In the genomic region with DNA sequence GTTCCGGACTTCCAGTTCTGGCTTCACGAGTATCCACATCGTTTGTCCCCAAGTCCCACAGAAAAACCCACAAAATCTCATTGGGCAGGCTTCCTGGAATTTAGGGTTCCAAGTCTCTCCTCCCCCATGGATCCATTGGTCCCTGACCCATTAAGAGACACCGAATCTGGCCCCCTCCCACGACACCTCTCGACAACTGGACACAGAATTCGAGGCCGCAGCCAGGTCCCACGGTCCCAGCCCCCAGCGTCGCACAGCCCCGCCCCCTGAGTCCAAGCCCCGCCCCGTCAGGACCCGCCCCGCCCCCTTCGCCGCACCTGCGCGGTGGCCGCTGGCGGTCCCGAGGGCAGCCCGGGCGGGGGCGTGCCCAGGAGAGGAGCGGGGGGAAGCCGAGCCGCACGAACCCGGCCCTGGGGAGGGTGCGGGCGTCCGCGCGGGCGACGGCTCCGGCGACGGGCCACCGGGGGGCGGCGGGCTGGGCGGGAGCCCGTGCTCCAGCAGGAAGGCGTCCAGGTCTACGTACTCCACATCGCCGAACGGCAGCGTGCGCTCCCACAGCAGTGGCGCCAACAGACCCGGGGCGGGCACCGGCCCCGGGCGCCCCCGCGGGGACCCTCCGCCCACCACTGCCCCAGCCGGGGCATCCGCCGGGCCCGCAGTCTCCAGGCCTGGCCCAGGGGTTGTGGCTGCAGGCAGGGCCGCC, we compare ENCODE assay signal across 8 cellular contexts. TPM values are rescaled to one million over a fixed set of nuclear protein-coding genes. Genes with fewer than 3 reads are reported as not detected.
A peak's percentile ranks its signal among the peaks of the same experiment; 100 is the strongest.
DNase-seq lines count a peak whose midpoint lies in the region; ATAC-seq and TF ChIP-seq lines count a peak whose summit lies in the region.

No MANE protein-coding gene starts in this region.

- RAD21 ChIA-PET in HCT116 (lab: Charles Lee; ENCODE audit: low non-redundant PET in 1 of 2, low total read pairs in 2 of 2, uncharacterized antibody in 2 of 2, unreplicated experiment in 2 of 2): no interaction called here

- POLR2A ChIA-PET in HCT116 (lab: Charles Lee): interaction anchor here (1.1 kb wide), 1 partner anchor 237 kb away, joined by 5 read pairs; a partner anchor contains a TSS

- H2AFZ ChIP-seq in HCT116 (ENCODE audit: low read depth, low read length, poor library complexity, severe bottlenecking): no peak overlapping the region

- H3K36me3 ChIP-seq in HCT116 (ENCODE audit: control insufficient read depth in 1 of 2, insufficient read depth in 2 of 2, low read length in 2 of 2) (peaks cover 2 to 13% of the 10 kb centered on the region in 2 experiments; a peak in 1 of 4 replicates), ovary (no peaks in the 10 kb centered on the region), upper lobe of right lung (peaks cover 18% of the 10 kb centered on the region)

- no peak overlapping the region for H3K27ac Mint-ChIP-seq in glutamatergic neuron (ENCODE audit: unreplicated experiment)

- peaks cover 15% of the 10 kb centered on the region for H3K4me1 Mint-ChIP-seq in glutamatergic neuron (ENCODE audit: low read depth, unreplicated experiment)

- no peak for TF ChIP-seq RAD21 in HCT116 (IDR thresholded peaks at IDR 0.05; ENCODE audit: low read depth)

- no TSS peak for BruUV-seq in HCT116 (replicated peaks; lab: Mats Ljungman, UMichigan)

- H3K27me3 ChIP-seq in HCT116 (ENCODE audit: insufficient read depth, low read length) (no peaks in the 10 kb centered on the region), ovary (no peaks in the 10 kb centered on the region), upper lobe of right lung (no peaks in the 10 kb centered on the region)

- H3K9me2 ChIP-seq in HCT116 (ENCODE audit: insufficient read depth): no peaks in the 10 kb centered on the region

- H3K4me3 ChIP-seq in HCT116 (replicated peaks in 1 of 2; ENCODE audit: low read depth in 1 of 2, low read length in 2 of 2) (peak overlapping the region; percentile 49 to 83), ovary (peak overlapping the region; percentile 60), upper lobe of right lung (peak overlapping the region; percentile 80)

- ATAC-seq in HCT116 (peak; percentile 40), upper lobe of right lung (peak; percentile 61), HG03457 (IDR thresholded peaks at IDR 0.05; ENCODE audit: unreplicated experiment) (no peak)

- 1 to 2% (median 2%) methylated on average over 32 to 67 of the region's 67 CpGs for WGBS in ovary, 3 donors

- H3K27ac ChIP-seq in C4-2B (peak overlapping the region; percentile 92), HCT116 (ENCODE audit: low read depth, low read length) (peak overlapping the region; percentile 95), ovary (peak overlapping the region; percentile 89 to 93), upper lobe of right lung (peak overlapping the region; percentile 93)

- no peak for TF ChIP-seq EP300 in ovary (IDR thresholded peaks at IDR 0.05)

- peaks cover 17% of the 10 kb centered on the region for H3K27me3 Mint-ChIP-seq in glutamatergic neuron (ENCODE audit: unreplicated experiment)

- intact Hi-C loops in HCT116 (cut with micrococcal nuclease) (no loop called here), ovary (cut with DNase I) (no loop called here), upper lobe of right lung (cut with DNase I) (no loop called here)

- peaks cover 6% of the 10 kb centered on the region for H3K9me3 Mint-ChIP-seq in glutamatergic neuron (ENCODE audit: unreplicated experiment)

- H3K4me1 ChIP-seq in HCT116 (ENCODE audit: control insufficient read depth in 1 of 2, insufficient read depth in 2 of 2, low read length in 2 of 2) (peaks cover 34 to 78% of the 10 kb centered on the region in 2 experiments), ovary (ENCODE audit: insufficient read depth) (peaks cover 20% of the 10 kb centered on the region), upper lobe of right lung (peaks cover 43% of the 10 kb centered on the region)

- DNase-seq in HCT116 (ENCODE audit: low read depth, low spot score) (no peak), RKO (ENCODE audit: low spot score) (peak; percentile 68), activated gamma-delta T cell treated with Interleukin-2 at 50 U/mL for 16 hours (peak; percentile 73), glutamatergic neuron (peak; percentile 71), ovary (peak; percentile 82 to 88 (median 84)), upper lobe of right lung (peak; percentile 90)

- H3K4me3 Mint-ChIP-seq in glutamatergic neuron (ENCODE audit: unreplicated experiment): peak overlapping the region; percentile 72

- H3K79me2 ChIP-seq in HCT116 (ENCODE audit: insufficient read depth, low read length): peaks cover 18% of the 10 kb centered on the region

- no peaks in the 10 kb centered on the region for H4K20me1 ChIP-seq in HCT116 (ENCODE audit: insufficient read depth)

- CTCF ChIA-PET in HCT116 (lab: Charles Lee): no interaction called here

- H3K9me3 ChIP-seq in HCT116 (ENCODE audit: control insufficient read depth in 1 of 2, insufficient read depth in 1 of 2, low read depth in 1 of 2, low read length in 2 of 2) (no peaks in the 10 kb centered on the region), ovary (no peaks in the 10 kb centered on the region), upper lobe of right lung (no peaks in the 10 kb centered on the region)

- H3K4me2 ChIP-seq in HCT116 (ENCODE audit: low read length): peak overlapping the region; percentile 93

- peak overlapping the region; percentile 96 for H3K9ac ChIP-seq in HCT116 (ENCODE audit: low read length)

- H3K36me3 Mint-ChIP-seq in glutamatergic neuron (ENCODE audit: unreplicated experiment): peaks cover 4% of the 10 kb centered on the region

- TF ChIP-seq POLR2A in HCT116 (IDR thresholded peaks at IDR 0.05; ENCODE audit: borderline replicate concordance, extremely low read depth, insufficient read depth, insufficient read length): peak; percentile 31
- TF ChIP-seq POLR2A in ovary (IDR thresholded peaks at IDR 0.05): peak; percentile 48

- TF ChIP-seq CTCF in C4-2B (conservative IDR thresholded peaks at IDR 0.05): no peak
- no peak for TF ChIP-seq CTCF in HCT116 (IDR thresholded peaks at IDR 0.05 in 2 of 3, conservative IDR thresholded peaks at IDR 0.05 in 1 of 3; ENCODE audit: borderline replicate concordance in 1 of 3, insufficient read depth in 1 of 3, low read depth in 2 of 3, low read length in 2 of 3)
- no peak for TF ChIP-seq CTCF in glutamatergic neuron (IDR thresholded peaks at IDR 0.05; ENCODE audit: partially characterized antibody, unreplicated experiment)
- TF ChIP-seq CTCF in ovary (IDR thresholded peaks at IDR 0.05): no peak
- no peak for TF ChIP-seq CTCF in upper lobe of right lung (IDR thresholded peaks at IDR 0.05)

TF ChIP-seq in HCT116, 20 proteins besides CTCF, POLR2A, EP300 and RAD21:
- no peak for TF ChIP-seq SIN3A (IDR thresholded peaks at IDR 0.05; ENCODE audit: low read depth)
- peak; percentile 66 for TF ChIP-seq POLR2AphosphoS5 (IDR thresholded peaks at IDR 0.05; ENCODE audit: low read depth, low read length)
TF ChIP-seq in HCT116: peak in this region for 1.

RNA-seq across cellular contexts. Expression of a gene that starts 1.8 kb away (rescaled TPM):
- total RNA-seq in HCT116 (2021; ENCODE audit: unreplicated experiment): 45.9 TPM
- 74.3 and 81.3 TPM in 2 replicates for polyA plus RNA-seq in HCT116 (2012)
- total RNA-seq in glutamatergic neuron (ENCODE audit: unreplicated experiment): 2.9 TPM
- total RNA-seq in ovary: 10 to 100 TPM; 19.7 to 69.8 (median 34.6) TPM
- 10 to 100 TPM; 19.8 to 29.0 TPM for polyA plus RNA-seq in ovary
- 17.7 TPM for total RNA-seq in upper lobe of right lung

RNA-seq across cellular contexts. Expression of a gene that starts 10.6 kb away (rescaled TPM):
- total RNA-seq in HCT116 (2021; ENCODE audit: unreplicated experiment) (29.6 TPM), glutamatergic neuron (ENCODE audit: unreplicated experiment) (7.8 TPM), ovary (10 to 100 TPM; 14.9 to 52.5 (median 40.8) TPM), upper lobe of right lung (9.5 TPM)
- polyA plus RNA-seq in HCT116 (2012): 36.9 and 43.3 TPM in 2 replicates
- 10 to 100 TPM; 43.1 to 53.1 TPM for polyA plus RNA-seq in ovary

RNA-seq across cellular contexts. Expression of a gene that starts 16.1 kb away (rescaled TPM):
- 19.9 TPM for total RNA-seq in HCT116 (2021; ENCODE audit: unreplicated experiment)
- polyA plus RNA-seq in HCT116 (2012): 5.9 and 6.9 TPM in 2 replicates
- 146 TPM for total RNA-seq in glutamatergic neuron (ENCODE audit: unreplicated experiment)
- total RNA-seq in ovary: 10 to 100 TPM; 12.3 to 37.2 (median 27.0) TPM
- 10 to 100 TPM in 1 of 2 donors, 1 to 10 TPM in 1; 2.9 to 24.5 TPM for polyA plus RNA-seq in ovary
- 23.3 TPM for total RNA-seq in upper lobe of right lung

RNA-seq across cellular contexts. Expression of a gene that starts 16.4 kb away (rescaled TPM):
- total RNA-seq in HCT116 (2021; ENCODE audit: unreplicated experiment) (2,006 TPM), glutamatergic neuron (ENCODE audit: unreplicated experiment) (1,011 TPM), ovary (1,000 to 10,000 TPM; 2,699 to 8,435 (median 3,584) TPM), upper lobe of right lung (1,025 TPM)
- 3,599 and 4,255 TPM in 2 replicates for polyA plus RNA-seq in HCT116 (2012)
- polyA plus RNA-seq in ovary: 1,000 to 10,000 TPM; 1,780 to 6,110 TPM

RNA-seq across cellular contexts. Expression of a gene that starts 20.5 kb away (rescaled TPM):
- 6.8 TPM for total RNA-seq in HCT116 (2021; ENCODE audit: unreplicated experiment)
- polyA plus RNA-seq in HCT116 (2012): 1.9 and 3.1 TPM in 2 replicates
- 1.5 TPM for total RNA-seq in glutamatergic neuron (ENCODE audit: unreplicated experiment)
- 1 to 10 TPM in 5 of 7 donors, not detected in 2; 1.1 to 6.9 (median 1.5) TPM for total RNA-seq in ovary
- polyA plus RNA-seq in ovary: under 1 TPM in 1 of 2 donors, not detected in 1; 0.16 TPM
- total RNA-seq in upper lobe of right lung: 31.1 TPM
